ENCODE assay signal across 2 cellular contexts in the genomic region with DNA sequence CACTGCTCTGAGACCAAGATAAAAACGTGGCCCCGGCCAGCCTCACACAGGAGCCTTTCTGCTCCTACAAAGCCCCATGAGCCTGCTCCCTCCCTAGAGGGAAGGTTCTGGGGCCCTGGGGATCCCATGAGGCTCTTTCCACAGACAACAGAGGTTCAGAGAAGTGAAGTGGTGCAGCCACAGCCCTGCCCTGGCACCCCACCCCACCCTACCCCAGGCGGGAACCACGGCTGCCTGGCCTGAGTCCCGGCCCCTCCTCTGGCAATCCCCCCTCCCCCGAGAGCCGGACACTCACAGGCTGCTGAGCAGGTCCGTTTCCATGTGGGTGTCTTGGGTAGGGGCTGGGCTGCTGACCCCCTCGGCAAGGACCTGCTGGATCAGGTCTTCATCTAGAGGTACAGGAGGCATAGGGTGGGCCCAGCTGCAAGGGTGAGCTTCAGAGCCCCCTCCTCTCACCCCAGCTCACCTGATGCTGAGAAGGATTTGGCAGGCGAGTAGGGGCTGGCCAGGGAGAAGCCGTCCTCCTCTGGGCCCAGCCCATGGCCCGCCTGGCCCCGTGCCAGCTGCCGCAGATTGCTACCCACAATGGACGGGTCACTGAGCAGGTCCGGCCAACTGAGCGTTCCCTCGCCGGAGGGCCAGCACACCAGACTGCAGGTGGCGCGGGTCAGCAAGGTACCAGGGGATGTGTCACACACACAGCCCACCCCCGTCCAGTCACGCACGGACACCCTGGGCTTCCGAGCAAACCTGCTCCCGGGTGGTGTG.
TF ChIP-seq lines count a peak whose summit lies in the region.

No MANE protein-coding gene starts in this region.

TF ChIP-seq in SK-N-SH, 30 proteins besides CTCF, POLR2A, EP300 and RAD21:
- TF ChIP-seq GATA2 (CRISPR knock-in tag; IDR thresholded peaks at IDR 0.05) (no peak), RCOR1 (IDR thresholded peaks at IDR 0.05; ENCODE audit: low read length) (no peak), TAF1 (IDR thresholded peaks at IDR 0.05; ENCODE audit: borderline replicate concordance, low read depth, low read length) (no peak), YY1 (IDR thresholded peaks at IDR 0.05; ENCODE audit: low read depth) (no peak), SMC3 (IDR thresholded peaks at IDR 0.05; ENCODE audit: low read depth, low read length) (no peak), MEF2A (IDR thresholded peaks at IDR 0.05; ENCODE audit: borderline replicate concordance, low read depth) (no peak), POLR2AphosphoS5 (IDR thresholded peaks at IDR 0.05; ENCODE audit: low read depth, low read length) (no peak), RXRA (IDR thresholded peaks at IDR 0.05; ENCODE audit: borderline replicate concordance, low read depth) (no peak), FOSL2 (IDR thresholded peaks at IDR 0.05; ENCODE audit: borderline replicate concordance, low read depth) (no peak), NFIC (IDR thresholded peaks at IDR 0.05; ENCODE audit: borderline replicate concordance) (no peak)
- TF ChIP-seq, protein P1, sequence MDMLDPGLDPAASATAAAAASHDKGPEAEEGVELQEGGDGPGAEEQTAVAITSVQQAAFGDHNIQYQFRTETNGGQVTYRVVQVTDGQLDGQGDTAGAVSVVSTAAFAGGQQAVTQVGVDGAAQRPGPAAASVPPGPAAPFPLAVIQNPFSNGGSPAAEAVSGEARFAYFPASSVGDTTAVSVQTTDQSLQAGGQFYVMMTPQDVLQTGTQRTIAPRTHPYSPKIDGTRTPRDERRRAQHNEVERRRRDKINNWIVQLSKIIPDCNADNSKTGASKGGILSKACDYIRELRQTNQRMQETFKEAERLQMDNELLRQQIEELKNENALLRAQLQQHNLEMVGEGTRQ (IDR thresholded peaks at IDR 0.05; ENCODE audit: borderline replicate concordance, low read depth, low read length): no peak
- TF ChIP-seq, protein P2, sequence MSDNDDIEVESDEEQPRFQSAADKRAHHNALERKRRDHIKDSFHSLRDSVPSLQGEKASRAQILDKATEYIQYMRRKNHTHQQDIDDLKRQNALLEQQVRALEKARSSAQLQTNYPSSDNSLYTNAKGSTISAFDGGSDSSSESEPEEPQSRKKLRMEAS (IDR thresholded peaks at IDR 0.05; ENCODE audit: low read depth): no peak
TF ChIP-seq in SK-N-SH: peak in this region for 0.

TF ChIP-seq in SK-N-SH treated with all-trans-retinoic acid at 6 μM for 48 hours, 23 proteins besides CTCF, POLR2A, EP300 and RAD21:
- TF ChIP-seq ZFP30 (CRISPR knock-in tag; IDR thresholded peaks at IDR 0.05) (no peak), CSDC2 (CRISPR knock-in tag; IDR thresholded peaks at IDR 0.05) (no peak), ZNF565 (CRISPR knock-in tag; conservative IDR thresholded peaks at IDR 0.05; ENCODE audit: low read depth) (no peak), ZNF70 (CRISPR knock-in tag; IDR thresholded peaks at IDR 0.05) (no peak), ARNTL (CRISPR knock-in tag; IDR thresholded peaks at IDR 0.05; ENCODE audit: borderline replicate concordance, low read depth) (no peak), ZFP3 (CRISPR knock-in tag; IDR thresholded peaks at IDR 0.05) (no peak), ZNF8 (CRISPR knock-in tag; IDR thresholded peaks at IDR 0.05) (no peak), TOX (CRISPR knock-in tag; IDR thresholded peaks at IDR 0.05; ENCODE audit: borderline replicate concordance) (no peak)
- TF ChIP-seq, protein P3, sequence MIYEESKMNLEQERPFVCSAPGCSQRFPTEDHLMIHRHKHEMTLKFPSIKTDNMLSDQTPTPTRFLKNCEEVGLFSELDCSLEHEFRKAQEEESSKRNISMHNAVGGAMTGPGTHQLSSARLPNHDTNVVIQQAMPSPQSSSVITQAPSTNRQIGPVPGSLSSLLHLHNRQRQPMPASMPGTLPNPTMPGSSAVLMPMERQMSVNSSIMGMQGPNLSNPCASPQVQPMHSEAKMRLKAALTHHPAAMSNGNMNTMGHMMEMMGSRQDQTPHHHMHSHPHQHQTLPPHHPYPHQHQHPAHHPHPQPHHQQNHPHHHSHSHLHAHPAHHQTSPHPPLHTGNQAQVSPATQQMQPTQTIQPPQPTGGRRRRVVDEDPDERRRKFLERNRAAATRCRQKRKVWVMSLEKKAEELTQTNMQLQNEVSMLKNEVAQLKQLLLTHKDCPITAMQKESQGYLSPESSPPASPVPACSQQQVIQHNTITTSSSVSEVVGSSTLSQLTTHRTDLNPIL (CRISPR knock-in tag; IDR thresholded peaks at IDR 0.05; ENCODE audit: low read depth): no peak
- TF ChIP-seq, protein P4, sequence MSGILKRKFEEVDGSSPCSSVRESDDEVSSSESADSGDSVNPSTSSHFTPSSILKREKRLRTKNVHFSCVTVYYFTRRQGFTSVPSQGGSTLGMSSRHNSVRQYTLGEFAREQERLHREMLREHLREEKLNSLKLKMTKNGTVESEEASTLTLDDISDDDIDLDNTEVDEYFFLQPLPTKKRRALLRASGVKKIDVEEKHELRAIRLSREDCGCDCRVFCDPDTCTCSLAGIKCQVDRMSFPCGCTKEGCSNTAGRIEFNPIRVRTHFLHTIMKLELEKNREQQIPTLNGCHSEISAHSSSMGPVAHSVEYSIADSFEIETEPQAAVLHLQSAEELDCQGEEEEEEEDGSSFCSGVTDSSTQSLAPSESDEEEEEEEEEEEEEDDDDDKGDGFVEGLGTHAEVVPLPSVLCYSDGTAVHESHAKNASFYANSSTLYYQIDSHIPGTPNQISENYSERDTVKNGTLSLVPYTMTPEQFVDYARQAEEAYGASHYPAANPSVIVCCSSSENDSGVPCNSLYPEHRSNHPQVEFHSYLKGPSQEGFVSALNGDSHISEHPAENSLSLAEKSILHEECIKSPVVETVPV (CRISPR knock-in tag; IDR thresholded peaks at IDR 0.05): no peak
